In genomic region chr1:147631839-147632238, GRCh38 we compare ENCODE assay signal across 20 cellular contexts.
"Had no signal": no experiment of that assay in that cellular context is flagged by ENCODE, and none has a peak within 500 bp of the region (broad histone marks: within the 10 kb centered on the region; RNA-seq: fewer than 3 reads in every experiment).

No MANE protein-coding gene starts in this region.

- DNase-seq: colonic mucosa; cortex of kidney; dermis blood vessel endothelial cell; dorsolateral prefrontal cortex; effector CD4-positive, alpha-beta T cell; effector memory CD4-positive, alpha-beta T cell; foreskin keratinocyte; glutamatergic neuron; head of caudate nucleus; heart right ventricle; hippocampal formation; left cardiac atrium; left lung; left ventricle myocardium superior; lower lobe of right lung; mesenchymal stem cell; mucosa of descending colon; naive B cell had no signal

- H3K4me1 ChIP-seq: colonic mucosa, esophagus muscularis mucosa, foreskin keratinocyte, lower lobe of right lung had no signal

- H3K9me3 ChIP-seq: colonic mucosa, esophagus muscularis mucosa, heart right ventricle, left lung, lower lobe of right lung, mucosa of descending colon had no signal

- H3K27ac ChIP-seq: colonic mucosa, dorsolateral prefrontal cortex, esophagus muscularis mucosa, foreskin keratinocyte, heart right ventricle, left lung, lower lobe of right lung had no signal

- H3K36me3 ChIP-seq: colonic mucosa, left lung, lower lobe of right lung had no signal

- H3K27ac Mint-ChIP-seq: mesothelial cell of epicardium had no signal

- H3K4me1 Mint-ChIP-seq: mesothelial cell of epicardium had no signal

- H3K27me3 Mint-ChIP-seq: naive B cell had no signal

- ATAC-seq: foreskin keratinocyte, heart right ventricle, left cardiac atrium, left lung, left ventricle myocardium superior, lower lobe of right lung, mucosa of descending colon had no signal

- H3K9me3 Mint-ChIP-seq: mesothelial cell of epicardium, naive B cell had no signal

- H3K4me3 ChIP-seq: colonic mucosa, dorsolateral prefrontal cortex, esophagus muscularis mucosa, heart right ventricle, left lung, lower lobe of right lung, mucosa of descending colon had no signal

- H3K27me3 ChIP-seq: colonic mucosa, dorsolateral prefrontal cortex, esophagus muscularis mucosa, foreskin keratinocyte, heart right ventricle, left lung had no signal

- H3K4me3 Mint-ChIP-seq: mesothelial cell of epicardium had no signal
